14 cellular contexts compared by ENCODE assay signal in the genomic region with DNA sequence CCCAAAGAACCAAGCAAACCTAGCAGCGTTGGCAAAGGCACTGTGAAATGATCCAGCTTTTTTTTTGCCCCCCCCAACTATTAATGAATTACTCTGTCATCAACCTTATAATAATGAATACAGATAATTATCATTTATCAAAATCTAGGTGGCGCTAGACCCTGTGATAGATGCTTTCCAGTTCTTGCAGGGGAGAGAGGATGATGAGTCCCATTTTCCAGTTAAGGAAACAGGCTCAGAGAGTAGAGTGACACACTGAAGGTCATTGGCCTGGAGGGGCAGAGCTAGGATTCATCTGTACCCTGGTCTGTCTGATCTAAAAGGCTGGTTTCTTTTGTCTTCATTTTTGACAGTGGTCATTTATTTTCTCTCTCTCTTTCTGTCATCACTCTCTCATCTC. TPM values are rescaled to one million over a fixed set of nuclear protein-coding genes. Genes with fewer than 3 reads are reported as not detected.
DNase-seq lines count a peak whose midpoint lies in the region; ATAC-seq and TF ChIP-seq lines count a peak whose summit lies in the region.
"Had no signal": no experiment of that assay in that cellular context is flagged by ENCODE, and none has a peak within 500 bp of the region (broad histone marks: within the 10 kb centered on the region; RNA-seq: fewer than 3 reads in every experiment).

No MANE protein-coding gene starts in this region.

- no peak overlapping the region for H3K27ac ChIP-seq in Karpas-422 (ENCODE audit: low read length)
- H3K27ac ChIP-seq: esophagus muscularis mucosa, prostate gland had no signal

- peaks cover 10% of the 10 kb centered on the region for H3K4me1 ChIP-seq in Karpas-422 (ENCODE audit: low read length)
- H3K4me1 ChIP-seq: prostate gland had no signal

- peak; percentile 18 for TF ChIP-seq CTCF in astrocyte of the spinal cord (IDR thresholded peaks at IDR 0.05; ENCODE audit: low read depth, low read length)

- H3K36me3 ChIP-seq in Karpas-422 (ENCODE audit: insufficient read depth, low read length) = no peaks in the 10 kb centered on the region

- peak; percentile 61 for DNase-seq in 8988T
- peak; percentile 51 for DNase-seq in D341Med (ENCODE audit: low spot score)
- DNase-seq in Karpas-422 = peak; percentile 73
- DNase-seq in astrocyte of the spinal cord (ENCODE audit: low read depth, low spot score) = no peak
- DNase-seq in NCI-H1092 (lab: John Stamatoyannopoulos, UW) = no peak
- DNase-seq: activated CD4-positive, alpha-beta T cell treated with anti-CD3 and anti-CD28 coated beads for 48 hours; stimulated activated CD4-positive, alpha-beta T cell treated with anti-CD3 and anti-CD28 coated beads, Interleukin-2, amount 100 ng/mL, for 24 hours had no signal

- H3K4me2 ChIP-seq in Karpas-422 (ENCODE audit: low read depth, low read length, poor library complexity, severe bottlenecking) = no peak overlapping the region

- ATAC-seq in HG02870 (IDR thresholded peaks at IDR 0.05; ENCODE audit: unreplicated experiment) (no peak), HG03520 (IDR thresholded peaks at IDR 0.05; ENCODE audit: unreplicated experiment) (no peak)
- no peak for ATAC-seq in activated T-helper 17 cell treated with anti-CD3 and anti-CD28 coated beads, Interleukin-2, amount 50 U/mL, for 72 hours (replicated peaks)

- no peaks in the 10 kb centered on the region for H3K27me3 Mint-ChIP-seq in activated T-helper 17 cell treated with anti-CD3 and anti-CD28 coated beads, Interleukin-2, amount 50 U/mL, for 72 hours
- H3K27me3 Mint-ChIP-seq: CD8-positive, alpha-beta memory T cell had no signal

- no peak overlapping the region for H3K27ac Mint-ChIP-seq in activated T-helper 17 cell treated with anti-CD3 and anti-CD28 coated beads, Interleukin-2, amount 50 U/mL, for 72 hours

- no peak overlapping the region for H2AFZ ChIP-seq in Karpas-422 (ENCODE audit: low read length)

- H4K20me1 ChIP-seq in Karpas-422 (ENCODE audit: insufficient read depth, low read depth, low read length) = no peaks in the 10 kb centered on the region

- H3K36me3 Mint-ChIP-seq in activated T-helper 17 cell treated with anti-CD3 and anti-CD28 coated beads, Interleukin-2, amount 50 U/mL, for 72 hours (ENCODE audit: low read depth) = no peaks in the 10 kb centered on the region
- H3K36me3 Mint-ChIP-seq: CD8-positive, alpha-beta memory T cell had no signal

- no peak overlapping the region for H3K9ac ChIP-seq in Karpas-422 (ENCODE audit: low read length)

- no peaks in the 10 kb centered on the region for H3K9me3 ChIP-seq in Karpas-422 (ENCODE audit: low read length)
- H3K9me3 ChIP-seq: esophagus muscularis mucosa, mucosa of descending colon, prostate gland had no signal

- in situ Hi-C loops in astrocyte of the spinal cord (cut with HindIII; ENCODE audit: low sequenced_read_pairs) = no loop called here

- peaks cover 5% of the 10 kb centered on the region for H3K4me1 Mint-ChIP-seq in activated T-helper 17 cell treated with anti-CD3 and anti-CD28 coated beads, Interleukin-2, amount 50 U/mL, for 72 hours

- H3K4me3 Mint-ChIP-seq in activated T-helper 17 cell treated with anti-CD3 and anti-CD28 coated beads, Interleukin-2, amount 50 U/mL, for 72 hours = no peak overlapping the region
- H3K4me3 Mint-ChIP-seq: CD8-positive, alpha-beta memory T cell had no signal

- H3K9me2 ChIP-seq in Karpas-422 (replicated peaks; ENCODE audit: insufficient read depth, low read length) = no peaks in the 10 kb centered on the region

- H3K27me3 ChIP-seq in Karpas-422 (ENCODE audit: low read length) = no peaks in the 10 kb centered on the region
- H3K27me3 ChIP-seq: esophagus muscularis mucosa had no signal

- H3K4me3 ChIP-seq in Karpas-422 (ENCODE audit: low read length) (no peak overlapping the region), astrocyte of the spinal cord (ENCODE audit: low read depth, low read length) (no peak overlapping the region)
- H3K4me3 ChIP-seq: esophagus muscularis mucosa, mucosa of descending colon, prostate gland had no signal

- H3K79me2 ChIP-seq in Karpas-422 (ENCODE audit: low read length) = no peaks in the 10 kb centered on the region

- H3K9me3 Mint-ChIP-seq in activated T-helper 17 cell treated with anti-CD3 and anti-CD28 coated beads, Interleukin-2, amount 50 U/mL, for 72 hours = no peaks in the 10 kb centered on the region
- H3K9me3 Mint-ChIP-seq: CD8-positive, alpha-beta memory T cell had no signal

RNA-seq across cellular contexts. Expression of a gene that starts 5.0 kb away (rescaled TPM):
- total RNA-seq in Karpas-422 (2014; rRNA removed; shearing (Covaris generic); ENCODE audit: low replicate concordance) = not detected in 2 replicates
- not detected for total RNA-seq in activated T-helper 17 cell treated with anti-CD3 and anti-CD28 coated beads, Interleukin-2, amount 50 U/mL, for 72 hours
- total RNA-seq: CD8-positive, alpha-beta memory T cell had no signal

RNA-seq across cellular contexts. Expression of a gene that starts 40.1 kb away (rescaled TPM):
- total RNA-seq in Karpas-422 (2014; rRNA removed; shearing (Covaris generic); ENCODE audit: low replicate concordance) = 7.9 and 17.9 TPM in 2 replicates
- 1 to 10 TPM; 4.9 to 5.2 TPM for total RNA-seq in activated T-helper 17 cell treated with anti-CD3 and anti-CD28 coated beads, Interleukin-2, amount 50 U/mL, for 72 hours

RNA-seq across cellular contexts. Expression of a gene that starts 45.2 kb away (rescaled TPM):
- not detected in 2 replicates for total RNA-seq in Karpas-422 (2014; rRNA removed; shearing (Covaris generic); ENCODE audit: low replicate concordance)
- total RNA-seq in activated T-helper 17 cell treated with anti-CD3 and anti-CD28 coated beads, Interleukin-2, amount 50 U/mL, for 72 hours = not detected
- total RNA-seq: CD8-positive, alpha-beta memory T cell had no signal

Comparison
In these comparisons a context has a peak if more than half of its experiments do, and no peak if none do; other contexts are left out.
1. DNase-seq: peak in 8988T (single experiment), D341Med (single experiment) and Karpas-422 (single experiment); none in astrocyte of the spinal cord (single experiment) and NCI-H1092 (single experiment).